ENCODE assay signal across 1 cellular context in the genomic region with DNA sequence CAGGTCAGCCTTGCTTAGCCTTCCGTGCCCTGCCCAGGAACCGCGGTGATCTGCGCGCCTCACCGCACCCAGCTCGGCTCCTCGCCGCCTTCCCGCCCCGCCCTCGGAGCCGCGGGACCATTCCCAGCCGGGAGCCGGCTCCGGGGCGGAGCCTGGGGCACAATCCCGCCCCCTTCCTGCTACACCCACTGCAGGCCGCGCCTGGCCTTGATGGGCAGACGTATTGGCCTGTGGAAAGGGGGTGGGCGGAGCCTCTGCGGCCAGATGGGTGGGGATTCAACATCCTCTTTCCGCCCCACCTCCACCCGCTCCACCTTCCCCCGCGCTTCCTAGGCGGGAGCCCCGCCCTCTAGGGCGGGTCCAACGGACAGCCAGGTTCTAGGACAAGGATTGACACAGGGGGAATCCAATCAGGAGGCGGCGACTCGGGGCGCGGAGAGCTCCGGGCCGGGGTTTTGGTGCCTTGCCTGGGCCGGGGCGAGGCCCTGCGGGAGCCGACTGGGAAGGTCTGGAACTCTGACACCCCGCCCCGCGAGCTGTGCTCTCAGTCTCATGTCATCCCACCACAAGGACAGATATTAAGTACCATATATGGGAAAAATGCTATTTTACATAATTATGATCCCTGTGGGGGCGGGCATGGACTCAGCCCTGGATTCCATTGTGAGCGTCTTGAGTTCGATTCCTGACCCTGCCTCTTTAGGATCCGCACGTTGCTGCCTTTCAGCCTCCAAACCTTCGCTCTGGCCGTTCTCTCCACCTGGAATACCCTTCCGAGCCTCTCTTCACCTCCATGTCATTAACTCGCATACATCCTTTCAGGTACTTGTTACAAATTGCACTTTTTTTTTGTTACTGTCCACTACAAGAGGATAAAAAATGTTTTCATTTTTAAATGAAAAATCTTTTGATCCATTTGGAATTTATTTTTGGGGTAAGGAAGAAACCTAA.
TF ChIP-seq lines count a peak whose summit lies in the region.

A gene (minus strand): TSS at position 54 of the 951 bp plus-strand sequence. CDS start 38,731 bp downstream, outside the sequence.

TF ChIP-seq in H1, 55 proteins besides CTCF, POLR2A, EP300 and RAD21:
- TF ChIP-seq CREB1 (IDR thresholded peaks at IDR 0.05), result no peak; the same call in 1 of the 2 replicates
- TF ChIP-seq TAF1 (IDR thresholded peaks at IDR 0.05; ENCODE audit: low read depth, low read length), result peak; percentile 97
- no peak for TF ChIP-seq JUND (IDR thresholded peaks at IDR 0.05; ENCODE audit: low read length)
- no peak for TF ChIP-seq CHD1 (IDR thresholded peaks at IDR 0.05; ENCODE audit: low read depth, low read length)
- peak; percentile 87 for TF ChIP-seq SP2 (IDR thresholded peaks at IDR 0.05; ENCODE audit: low read length)
- 0 out of 4 replicates have a peak, but pooled peaks of 1 of the 2 experiments have one; percentile 45 for TF ChIP-seq HDAC2 (IDR thresholded peaks at IDR 0.05; ENCODE audit: borderline replicate concordance in 1 of 2, low read depth in 2 of 2, low read length in 2 of 2)
- peak; percentile 4 for TF ChIP-seq PHF8 (conservative IDR thresholded peaks at IDR 0.05; ENCODE audit: low read depth, low read length)
- TF ChIP-seq SP4 (IDR thresholded peaks at IDR 0.05; ENCODE audit: low read length), result peak; percentile 99
- no peak for TF ChIP-seq JUN (IDR thresholded peaks at IDR 0.05; ENCODE audit: low read depth, low read length)
- TF ChIP-seq SIN3A (conservative IDR thresholded peaks at IDR 0.05 in 1 of 2, IDR thresholded peaks at IDR 0.05 in 1 of 2; ENCODE audit: low read depth in 1 of 2, low read length in 2 of 2), result peak in 1 of 2 experiments; percentile 60; a peak in 2 of 4 replicates
- TF ChIP-seq YY1 (IDR thresholded peaks at IDR 0.05; ENCODE audit: low read depth, low read length), result no peak
- TF ChIP-seq BCL11A (IDR thresholded peaks at IDR 0.05; ENCODE audit: low read depth in 2 of 2, low read length in 2 of 2), result no peak
- TF ChIP-seq SAP30 (IDR thresholded peaks at IDR 0.05; ENCODE audit: insufficient read depth, insufficient replicate concordance, low read length), result no peak
- peak; percentile 97 for TF ChIP-seq POLR2AphosphoS5 (IDR thresholded peaks at IDR 0.05; ENCODE audit: low read depth, low read length)
- TF ChIP-seq, protein P1, sequence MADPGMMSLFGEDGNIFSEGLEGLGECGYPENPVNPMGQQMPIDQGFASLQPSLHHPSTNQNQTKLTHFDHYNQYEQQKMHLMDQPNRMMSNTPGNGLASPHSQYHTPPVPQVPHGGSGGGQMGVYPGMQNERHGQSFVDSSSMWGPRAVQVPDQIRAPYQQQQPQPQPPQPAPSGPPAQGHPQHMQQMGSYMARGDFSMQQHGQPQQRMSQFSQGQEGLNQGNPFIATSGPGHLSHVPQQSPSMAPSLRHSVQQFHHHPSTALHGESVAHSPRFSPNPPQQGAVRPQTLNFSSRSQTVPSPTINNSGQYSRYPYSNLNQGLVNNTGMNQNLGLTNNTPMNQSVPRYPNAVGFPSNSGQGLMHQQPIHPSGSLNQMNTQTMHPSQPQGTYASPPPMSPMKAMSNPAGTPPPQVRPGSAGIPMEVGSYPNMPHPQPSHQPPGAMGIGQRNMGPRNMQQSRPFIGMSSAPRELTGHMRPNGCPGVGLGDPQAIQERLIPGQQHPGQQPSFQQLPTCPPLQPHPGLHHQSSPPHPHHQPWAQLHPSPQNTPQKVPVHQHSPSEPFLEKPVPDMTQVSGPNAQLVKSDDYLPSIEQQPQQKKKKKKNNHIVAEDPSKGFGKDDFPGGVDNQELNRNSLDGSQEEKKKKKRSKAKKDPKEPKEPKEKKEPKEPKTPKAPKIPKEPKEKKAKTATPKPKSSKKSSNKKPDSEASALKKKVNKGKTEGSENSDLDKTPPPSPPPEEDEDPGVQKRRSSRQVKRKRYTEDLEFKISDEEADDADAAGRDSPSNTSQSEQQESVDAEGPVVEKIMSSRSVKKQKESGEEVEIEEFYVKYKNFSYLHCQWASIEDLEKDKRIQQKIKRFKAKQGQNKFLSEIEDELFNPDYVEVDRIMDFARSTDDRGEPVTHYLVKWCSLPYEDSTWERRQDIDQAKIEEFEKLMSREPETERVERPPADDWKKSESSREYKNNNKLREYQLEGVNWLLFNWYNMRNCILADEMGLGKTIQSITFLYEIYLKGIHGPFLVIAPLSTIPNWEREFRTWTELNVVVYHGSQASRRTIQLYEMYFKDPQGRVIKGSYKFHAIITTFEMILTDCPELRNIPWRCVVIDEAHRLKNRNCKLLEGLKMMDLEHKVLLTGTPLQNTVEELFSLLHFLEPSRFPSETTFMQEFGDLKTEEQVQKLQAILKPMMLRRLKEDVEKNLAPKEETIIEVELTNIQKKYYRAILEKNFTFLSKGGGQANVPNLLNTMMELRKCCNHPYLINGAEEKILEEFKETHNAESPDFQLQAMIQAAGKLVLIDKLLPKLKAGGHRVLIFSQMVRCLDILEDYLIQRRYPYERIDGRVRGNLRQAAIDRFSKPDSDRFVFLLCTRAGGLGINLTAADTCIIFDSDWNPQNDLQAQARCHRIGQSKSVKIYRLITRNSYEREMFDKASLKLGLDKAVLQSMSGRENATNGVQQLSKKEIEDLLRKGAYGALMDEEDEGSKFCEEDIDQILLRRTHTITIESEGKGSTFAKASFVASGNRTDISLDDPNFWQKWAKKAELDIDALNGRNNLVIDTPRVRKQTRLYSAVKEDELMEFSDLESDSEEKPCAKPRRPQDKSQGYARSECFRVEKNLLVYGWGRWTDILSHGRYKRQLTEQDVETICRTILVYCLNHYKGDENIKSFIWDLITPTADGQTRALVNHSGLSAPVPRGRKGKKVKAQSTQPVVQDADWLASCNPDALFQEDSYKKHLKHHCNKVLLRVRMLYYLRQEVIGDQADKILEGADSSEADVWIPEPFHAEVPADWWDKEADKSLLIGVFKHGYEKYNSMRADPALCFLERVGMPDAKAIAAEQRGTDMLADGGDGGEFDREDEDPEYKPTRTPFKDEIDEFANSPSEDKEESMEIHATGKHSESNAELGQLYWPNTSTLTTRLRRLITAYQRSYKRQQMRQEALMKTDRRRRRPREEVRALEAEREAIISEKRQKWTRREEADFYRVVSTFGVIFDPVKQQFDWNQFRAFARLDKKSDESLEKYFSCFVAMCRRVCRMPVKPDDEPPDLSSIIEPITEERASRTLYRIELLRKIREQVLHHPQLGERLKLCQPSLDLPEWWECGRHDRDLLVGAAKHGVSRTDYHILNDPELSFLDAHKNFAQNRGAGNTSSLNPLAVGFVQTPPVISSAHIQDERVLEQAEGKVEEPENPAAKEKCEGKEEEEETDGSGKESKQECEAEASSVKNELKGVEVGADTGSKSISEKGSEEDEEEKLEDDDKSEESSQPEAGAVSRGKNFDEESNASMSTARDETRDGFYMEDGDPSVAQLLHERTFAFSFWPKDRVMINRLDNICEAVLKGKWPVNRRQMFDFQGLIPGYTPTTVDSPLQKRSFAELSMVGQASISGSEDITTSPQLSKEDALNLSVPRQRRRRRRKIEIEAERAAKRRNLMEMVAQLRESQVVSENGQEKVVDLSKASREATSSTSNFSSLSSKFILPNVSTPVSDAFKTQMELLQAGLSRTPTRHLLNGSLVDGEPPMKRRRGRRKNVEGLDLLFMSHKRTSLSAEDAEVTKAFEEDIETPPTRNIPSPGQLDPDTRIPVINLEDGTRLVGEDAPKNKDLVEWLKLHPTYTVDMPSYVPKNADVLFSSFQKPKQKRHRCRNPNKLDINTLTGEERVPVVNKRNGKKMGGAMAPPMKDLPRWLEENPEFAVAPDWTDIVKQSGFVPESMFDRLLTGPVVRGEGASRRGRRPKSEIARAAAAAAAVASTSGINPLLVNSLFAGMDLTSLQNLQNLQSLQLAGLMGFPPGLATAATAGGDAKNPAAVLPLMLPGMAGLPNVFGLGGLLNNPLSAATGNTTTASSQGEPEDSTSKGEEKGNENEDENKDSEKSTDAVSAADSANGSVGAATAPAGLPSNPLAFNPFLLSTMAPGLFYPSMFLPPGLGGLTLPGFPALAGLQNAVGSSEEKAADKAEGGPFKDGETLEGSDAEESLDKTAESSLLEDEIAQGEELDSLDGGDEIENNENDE (IDR thresholded peaks at IDR 0.05; ENCODE audit: insufficient replicate concordance, low read length), result no peak
- peak; percentile 69 for TF ChIP-seq ASH2L (IDR thresholded peaks at IDR 0.05; ENCODE audit: low read length)
- TF ChIP-seq, protein P2, sequence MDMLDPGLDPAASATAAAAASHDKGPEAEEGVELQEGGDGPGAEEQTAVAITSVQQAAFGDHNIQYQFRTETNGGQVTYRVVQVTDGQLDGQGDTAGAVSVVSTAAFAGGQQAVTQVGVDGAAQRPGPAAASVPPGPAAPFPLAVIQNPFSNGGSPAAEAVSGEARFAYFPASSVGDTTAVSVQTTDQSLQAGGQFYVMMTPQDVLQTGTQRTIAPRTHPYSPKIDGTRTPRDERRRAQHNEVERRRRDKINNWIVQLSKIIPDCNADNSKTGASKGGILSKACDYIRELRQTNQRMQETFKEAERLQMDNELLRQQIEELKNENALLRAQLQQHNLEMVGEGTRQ (IDR thresholded peaks at IDR 0.05; ENCODE audit: low read length), result no peak
- TF ChIP-seq SP1 (IDR thresholded peaks at IDR 0.05; ENCODE audit: low read depth, low read length), result peak; percentile 99
- no peak for TF ChIP-seq CBX8 (IDR thresholded peaks at IDR 0.05; ENCODE audit: borderline replicate concordance, low read depth, low read length)
- TF ChIP-seq CHD2 (IDR thresholded peaks at IDR 0.05; ENCODE audit: low read length), result peak; percentile 91
- no peak for TF ChIP-seq SIX5 (IDR thresholded peaks at IDR 0.05; ENCODE audit: low read depth, low read length)
- TF ChIP-seq FOSL1 (IDR thresholded peaks at IDR 0.05; ENCODE audit: insufficient read depth, low read depth, low read length), result no peak
- no peak for TF ChIP-seq BACH1 (IDR thresholded peaks at IDR 0.05; ENCODE audit: low read length)
- TF ChIP-seq KDM5A (IDR thresholded peaks at IDR 0.05; ENCODE audit: low read length), result no peak
- peak; percentile 94 for TF ChIP-seq TBP (IDR thresholded peaks at IDR 0.05; ENCODE audit: low read depth, low read length)
- peak; percentile 42 for TF ChIP-seq CTBP2 (IDR thresholded peaks at IDR 0.05; ENCODE audit: borderline replicate concordance, insufficient read depth, insufficient read length, low read length)
- TF ChIP-seq, protein P3, sequence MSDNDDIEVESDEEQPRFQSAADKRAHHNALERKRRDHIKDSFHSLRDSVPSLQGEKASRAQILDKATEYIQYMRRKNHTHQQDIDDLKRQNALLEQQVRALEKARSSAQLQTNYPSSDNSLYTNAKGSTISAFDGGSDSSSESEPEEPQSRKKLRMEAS (IDR thresholded peaks at IDR 0.05), result peak; percentile 34; the same call in 1 of the 2 replicates
- peak; percentile 96 for TF ChIP-seq TAF7 (optimal IDR thresholded peaks at IDR 0.05; ENCODE audit: borderline replicate concordance, low read depth, low read length)
- peak; percentile 10; the same call in 1 of the 2 replicates for TF ChIP-seq SRF (IDR thresholded peaks at IDR 0.05; ENCODE audit: low read depth, low read length)
- TF ChIP-seq RBBP5 (IDR thresholded peaks at IDR 0.05; ENCODE audit: borderline replicate concordance, low read depth, low read length), result no peak
- TF ChIP-seq, protein P4, sequence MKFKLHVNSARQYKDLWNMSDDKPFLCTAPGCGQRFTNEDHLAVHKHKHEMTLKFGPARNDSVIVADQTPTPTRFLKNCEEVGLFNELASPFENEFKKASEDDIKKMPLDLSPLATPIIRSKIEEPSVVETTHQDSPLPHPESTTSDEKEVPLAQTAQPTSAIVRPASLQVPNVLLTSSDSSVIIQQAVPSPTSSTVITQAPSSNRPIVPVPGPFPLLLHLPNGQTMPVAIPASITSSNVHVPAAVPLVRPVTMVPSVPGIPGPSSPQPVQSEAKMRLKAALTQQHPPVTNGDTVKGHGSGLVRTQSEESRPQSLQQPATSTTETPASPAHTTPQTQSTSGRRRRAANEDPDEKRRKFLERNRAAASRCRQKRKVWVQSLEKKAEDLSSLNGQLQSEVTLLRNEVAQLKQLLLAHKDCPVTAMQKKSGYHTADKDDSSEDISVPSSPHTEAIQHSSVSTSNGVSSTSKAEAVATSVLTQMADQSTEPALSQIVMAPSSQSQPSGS (IDR thresholded peaks at IDR 0.05; ENCODE audit: low read length), result no peak
- TF ChIP-seq CEBPB (IDR thresholded peaks at IDR 0.05; ENCODE audit: low read depth, low read length), result no peak
- no peak for TF ChIP-seq CBX5 (IDR thresholded peaks at IDR 0.05; ENCODE audit: low read depth, low read length)
- TF ChIP-seq KDM1A (IDR thresholded peaks at IDR 0.05; ENCODE audit: borderline replicate concordance, low read length), result peak; percentile 89
TF ChIP-seq in H1: peak in this region for 16.
